1 cellular context compared by ENCODE assay signal in the genomic region with DNA sequence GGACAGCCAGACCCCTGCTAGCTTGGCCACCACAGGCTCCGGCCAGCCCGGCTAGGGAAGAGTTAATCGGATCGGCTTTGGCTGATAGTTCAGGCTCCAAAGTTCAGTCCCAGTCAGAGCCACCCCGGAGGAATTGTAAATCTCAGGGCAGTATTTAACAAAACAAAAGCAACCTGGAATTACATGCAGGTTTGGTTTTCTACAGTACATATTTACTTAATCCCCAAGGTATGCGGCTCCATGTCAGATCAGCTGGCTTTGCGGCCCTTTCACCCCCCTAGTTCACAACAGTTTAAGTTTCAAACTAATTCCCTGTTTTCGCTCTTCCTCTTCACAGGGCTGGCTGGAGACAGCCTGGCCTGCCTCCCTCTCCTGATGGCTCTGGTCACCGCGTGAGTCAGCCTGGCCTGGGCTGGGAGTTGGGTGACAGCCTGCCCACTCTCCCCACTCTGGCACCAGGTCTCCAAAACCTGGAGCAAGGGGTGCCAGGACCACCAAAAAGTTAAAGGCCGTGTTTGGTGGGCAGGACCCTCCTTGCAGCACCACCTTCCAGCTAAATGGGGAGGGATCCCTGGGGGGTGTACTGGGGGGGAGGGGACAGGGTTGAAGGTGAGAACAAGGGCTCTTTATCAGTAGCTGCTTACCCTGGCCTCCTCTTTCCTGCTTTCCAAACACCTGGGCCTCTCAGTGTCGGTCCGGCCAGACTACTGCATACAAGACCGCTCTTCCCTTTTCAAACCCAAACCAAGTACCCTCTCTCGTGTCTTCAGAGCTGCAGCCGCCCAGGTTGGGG.
TF ChIP-seq lines count a peak whose summit lies in the region.

No MANE protein-coding gene starts in this region.

TF ChIP-seq in HepG2, 621 proteins besides CTCF, POLR2A, EP300 and RAD21 (continued from another document and continues in another):
- TF ChIP-seq, protein P1, sequence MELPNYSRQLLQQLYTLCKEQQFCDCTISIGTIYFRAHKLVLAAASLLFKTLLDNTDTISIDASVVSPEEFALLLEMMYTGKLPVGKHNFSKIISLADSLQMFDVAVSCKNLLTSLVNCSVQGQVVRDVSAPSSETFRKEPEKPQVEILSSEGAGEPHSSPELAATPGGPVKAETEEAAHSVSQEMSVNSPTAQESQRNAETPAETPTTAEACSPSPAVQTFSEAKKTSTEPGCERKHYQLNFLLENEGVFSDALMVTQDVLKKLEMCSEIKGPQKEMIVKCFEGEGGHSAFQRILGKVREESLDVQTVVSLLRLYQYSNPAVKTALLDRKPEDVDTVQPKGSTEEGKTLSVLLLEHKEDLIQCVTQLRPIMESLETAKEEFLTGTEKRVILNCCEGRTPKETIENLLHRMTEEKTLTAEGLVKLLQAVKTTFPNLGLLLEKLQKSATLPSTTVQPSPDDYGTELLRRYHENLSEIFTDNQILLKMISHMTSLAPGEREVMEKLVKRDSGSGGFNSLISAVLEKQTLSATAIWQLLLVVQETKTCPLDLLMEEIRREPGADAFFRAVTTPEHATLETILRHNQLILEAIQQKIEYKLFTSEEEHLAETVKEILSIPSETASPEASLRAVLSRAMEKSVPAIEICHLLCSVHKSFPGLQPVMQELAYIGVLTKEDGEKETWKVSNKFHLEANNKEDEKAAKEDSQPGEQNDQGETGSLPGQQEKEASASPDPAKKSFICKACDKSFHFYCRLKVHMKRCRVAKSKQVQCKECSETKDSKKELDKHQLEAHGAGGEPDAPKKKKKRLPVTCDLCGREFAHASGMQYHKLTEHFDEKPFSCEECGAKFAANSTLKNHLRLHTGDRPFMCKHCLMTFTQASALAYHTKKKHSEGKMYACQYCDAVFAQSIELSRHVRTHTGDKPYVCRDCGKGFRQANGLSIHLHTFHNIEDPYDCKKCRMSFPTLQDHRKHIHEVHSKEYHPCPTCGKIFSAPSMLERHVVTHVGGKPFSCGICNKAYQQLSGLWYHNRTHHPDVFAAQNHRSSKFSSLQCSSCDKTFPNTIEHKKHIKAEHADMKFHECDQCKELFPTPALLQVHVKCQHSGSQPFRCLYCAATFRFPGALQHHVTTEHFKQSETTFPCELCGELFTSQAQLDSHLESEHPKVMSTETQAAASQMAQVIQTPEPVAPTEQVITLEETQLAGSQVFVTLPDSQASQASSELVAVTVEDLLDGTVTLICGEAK (IDR thresholded peaks at IDR 0.05), result no peak
- TF ChIP-seq, protein P1 (CRISPR knock-in tag; IDR thresholded peaks at IDR 0.05), result peak; percentile 58
- TF ChIP-seq CAMTA2 (CRISPR knock-in tag; IDR thresholded peaks at IDR 0.05; ENCODE audit: borderline replicate concordance), result peak; percentile 65; the same call in 1 of the 2 replicates
- TF ChIP-seq ZNF30 (CRISPR knock-in tag; IDR thresholded peaks at IDR 0.05), result peak; percentile 60; the same call in 1 of the 2 replicates
- TF ChIP-seq MAZ (IDR thresholded peaks at IDR 0.05; ENCODE audit: borderline replicate concordance, low read depth, low read length), result no peak
- 0 out of 2 replicates have a peak, but pooled peaks have one; percentile 2 for TF ChIP-seq MAZ (CRISPR knock-in tag; IDR thresholded peaks at IDR 0.05; ENCODE audit: low read depth)
- no peak; the same call in 1 of the 2 replicates for TF ChIP-seq ZFP90 (CRISPR knock-in tag; IDR thresholded peaks at IDR 0.05; ENCODE audit: borderline replicate concordance)
- TF ChIP-seq ZNF891 (CRISPR knock-in tag; IDR thresholded peaks at IDR 0.05), result no peak
- TF ChIP-seq KDM4B (CRISPR knock-in tag; IDR thresholded peaks at IDR 0.05), result peak; percentile 32; the same call in 1 of the 2 replicates
- no peak for TF ChIP-seq ZNF7 (CRISPR knock-in tag; IDR thresholded peaks at IDR 0.05)
- TF ChIP-seq HDAC2 (CRISPR knock-in tag; IDR thresholded peaks at IDR 0.05), result peak; percentile 90
- TF ChIP-seq RARA (CRISPR knock-in tag; IDR thresholded peaks at IDR 0.05), result peak; percentile 94
- TF ChIP-seq, protein P2, sequence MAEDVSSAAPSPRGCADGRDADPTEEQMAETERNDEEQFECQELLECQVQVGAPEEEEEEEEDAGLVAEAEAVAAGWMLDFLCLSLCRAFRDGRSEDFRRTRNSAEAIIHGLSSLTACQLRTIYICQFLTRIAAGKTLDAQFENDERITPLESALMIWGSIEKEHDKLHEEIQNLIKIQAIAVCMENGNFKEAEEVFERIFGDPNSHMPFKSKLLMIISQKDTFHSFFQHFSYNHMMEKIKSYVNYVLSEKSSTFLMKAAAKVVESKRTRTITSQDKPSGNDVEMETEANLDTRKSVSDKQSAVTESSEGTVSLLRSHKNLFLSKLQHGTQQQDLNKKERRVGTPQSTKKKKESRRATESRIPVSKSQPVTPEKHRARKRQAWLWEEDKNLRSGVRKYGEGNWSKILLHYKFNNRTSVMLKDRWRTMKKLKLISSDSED (CRISPR knock-in tag; IDR thresholded peaks at IDR 0.05), result no peak
- TF ChIP-seq MIXL1 (CRISPR knock-in tag; IDR thresholded peaks at IDR 0.05), result peak; percentile 77
- TF ChIP-seq ZNF335 (CRISPR knock-in tag; IDR thresholded peaks at IDR 0.05), result no peak
- TF ChIP-seq, protein P3, sequence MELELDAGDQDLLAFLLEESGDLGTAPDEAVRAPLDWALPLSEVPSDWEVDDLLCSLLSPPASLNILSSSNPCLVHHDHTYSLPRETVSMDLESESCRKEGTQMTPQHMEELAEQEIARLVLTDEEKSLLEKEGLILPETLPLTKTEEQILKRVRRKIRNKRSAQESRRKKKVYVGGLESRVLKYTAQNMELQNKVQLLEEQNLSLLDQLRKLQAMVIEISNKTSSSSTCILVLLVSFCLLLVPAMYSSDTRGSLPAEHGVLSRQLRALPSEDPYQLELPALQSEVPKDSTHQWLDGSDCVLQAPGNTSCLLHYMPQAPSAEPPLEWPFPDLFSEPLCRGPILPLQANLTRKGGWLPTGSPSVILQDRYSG (CRISPR knock-in tag; IDR thresholded peaks at IDR 0.05), result no peak
- TF ChIP-seq, protein P4, sequence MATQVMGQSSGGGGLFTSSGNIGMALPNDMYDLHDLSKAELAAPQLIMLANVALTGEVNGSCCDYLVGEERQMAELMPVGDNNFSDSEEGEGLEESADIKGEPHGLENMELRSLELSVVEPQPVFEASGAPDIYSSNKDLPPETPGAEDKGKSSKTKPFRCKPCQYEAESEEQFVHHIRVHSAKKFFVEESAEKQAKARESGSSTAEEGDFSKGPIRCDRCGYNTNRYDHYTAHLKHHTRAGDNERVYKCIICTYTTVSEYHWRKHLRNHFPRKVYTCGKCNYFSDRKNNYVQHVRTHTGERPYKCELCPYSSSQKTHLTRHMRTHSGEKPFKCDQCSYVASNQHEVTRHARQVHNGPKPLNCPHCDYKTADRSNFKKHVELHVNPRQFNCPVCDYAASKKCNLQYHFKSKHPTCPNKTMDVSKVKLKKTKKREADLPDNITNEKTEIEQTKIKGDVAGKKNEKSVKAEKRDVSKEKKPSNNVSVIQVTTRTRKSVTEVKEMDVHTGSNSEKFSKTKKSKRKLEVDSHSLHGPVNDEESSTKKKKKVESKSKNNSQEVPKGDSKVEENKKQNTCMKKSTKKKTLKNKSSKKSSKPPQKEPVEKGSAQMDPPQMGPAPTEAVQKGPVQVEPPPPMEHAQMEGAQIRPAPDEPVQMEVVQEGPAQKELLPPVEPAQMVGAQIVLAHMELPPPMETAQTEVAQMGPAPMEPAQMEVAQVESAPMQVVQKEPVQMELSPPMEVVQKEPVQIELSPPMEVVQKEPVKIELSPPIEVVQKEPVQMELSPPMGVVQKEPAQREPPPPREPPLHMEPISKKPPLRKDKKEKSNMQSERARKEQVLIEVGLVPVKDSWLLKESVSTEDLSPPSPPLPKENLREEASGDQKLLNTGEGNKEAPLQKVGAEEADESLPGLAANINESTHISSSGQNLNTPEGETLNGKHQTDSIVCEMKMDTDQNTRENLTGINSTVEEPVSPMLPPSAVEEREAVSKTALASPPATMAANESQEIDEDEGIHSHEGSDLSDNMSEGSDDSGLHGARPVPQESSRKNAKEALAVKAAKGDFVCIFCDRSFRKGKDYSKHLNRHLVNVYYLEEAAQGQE (IDR thresholded peaks at IDR 0.05; ENCODE audit: borderline replicate concordance in 1 of 2, low read depth in 1 of 2, low read length in 2 of 2), result peak in 1 of 2 experiments; percentile 62; a peak in 1 of 4 replicates
- TF ChIP-seq HOXD1 (CRISPR knock-in tag; IDR thresholded peaks at IDR 0.05), result peak; percentile 76
- TF ChIP-seq ZNF451 (CRISPR knock-in tag; IDR thresholded peaks at IDR 0.05), result no peak
- no peak for TF ChIP-seq EHMT2 (IDR thresholded peaks at IDR 0.05; ENCODE audit: borderline replicate concordance, low read depth, low read length)
- no peak for TF ChIP-seq ZNF563 (CRISPR knock-in tag; IDR thresholded peaks at IDR 0.05)
- 0 out of 2 replicates have a peak, but pooled peaks have one; percentile 49 for TF ChIP-seq THAP11 (CRISPR knock-in tag; IDR thresholded peaks at IDR 0.05)
- no peak for TF ChIP-seq SETDB1 (CRISPR knock-in tag; IDR thresholded peaks at IDR 0.05; ENCODE audit: borderline replicate concordance)
- TF ChIP-seq, protein P5, sequence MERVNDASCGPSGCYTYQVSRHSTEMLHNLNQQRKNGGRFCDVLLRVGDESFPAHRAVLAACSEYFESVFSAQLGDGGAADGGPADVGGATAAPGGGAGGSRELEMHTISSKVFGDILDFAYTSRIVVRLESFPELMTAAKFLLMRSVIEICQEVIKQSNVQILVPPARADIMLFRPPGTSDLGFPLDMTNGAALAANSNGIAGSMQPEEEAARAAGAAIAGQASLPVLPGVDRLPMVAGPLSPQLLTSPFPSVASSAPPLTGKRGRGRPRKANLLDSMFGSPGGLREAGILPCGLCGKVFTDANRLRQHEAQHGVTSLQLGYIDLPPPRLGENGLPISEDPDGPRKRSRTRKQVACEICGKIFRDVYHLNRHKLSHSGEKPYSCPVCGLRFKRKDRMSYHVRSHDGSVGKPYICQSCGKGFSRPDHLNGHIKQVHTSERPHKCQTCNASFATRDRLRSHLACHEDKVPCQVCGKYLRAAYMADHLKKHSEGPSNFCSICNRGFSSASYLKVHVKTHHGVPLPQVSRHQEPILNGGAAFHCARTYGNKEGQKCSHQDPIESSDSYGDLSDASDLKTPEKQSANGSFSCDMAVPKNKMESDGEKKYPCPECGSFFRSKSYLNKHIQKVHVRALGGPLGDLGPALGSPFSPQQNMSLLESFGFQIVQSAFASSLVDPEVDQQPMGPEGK (CRISPR knock-in tag; IDR thresholded peaks at IDR 0.05), result peak; percentile 75
- TF ChIP-seq HOXA5 (CRISPR knock-in tag; IDR thresholded peaks at IDR 0.05), result no peak
- peak; percentile 84; the same call in 1 of the 2 replicates for TF ChIP-seq JUN (CRISPR knock-in tag; IDR thresholded peaks at IDR 0.05)
- no peak for TF ChIP-seq GTF3A (CRISPR knock-in tag; conservative IDR thresholded peaks at IDR 0.05)
- peak; percentile 19; the same call in 1 of the 2 replicates for TF ChIP-seq ZMYM4 (CRISPR knock-in tag; IDR thresholded peaks at IDR 0.05)
- TF ChIP-seq, protein P6, sequence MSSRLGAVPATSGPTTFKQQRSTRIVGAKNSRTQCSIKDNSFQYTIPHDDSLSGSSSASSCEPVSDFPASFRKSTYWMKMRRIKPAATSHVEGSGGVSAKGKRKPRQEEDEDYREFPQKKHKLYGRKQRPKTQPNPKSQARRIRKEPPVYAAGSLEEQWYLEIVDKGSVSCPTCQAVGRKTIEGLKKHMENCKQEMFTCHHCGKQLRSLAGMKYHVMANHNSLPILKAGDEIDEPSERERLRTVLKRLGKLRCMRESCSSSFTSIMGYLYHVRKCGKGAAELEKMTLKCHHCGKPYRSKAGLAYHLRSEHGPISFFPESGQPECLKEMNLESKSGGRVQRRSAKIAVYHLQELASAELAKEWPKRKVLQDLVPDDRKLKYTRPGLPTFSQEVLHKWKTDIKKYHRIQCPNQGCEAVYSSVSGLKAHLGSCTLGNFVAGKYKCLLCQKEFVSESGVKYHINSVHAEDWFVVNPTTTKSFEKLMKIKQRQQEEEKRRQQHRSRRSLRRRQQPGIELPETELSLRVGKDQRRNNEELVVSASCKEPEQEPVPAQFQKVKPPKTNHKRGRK (CRISPR knock-in tag; IDR thresholded peaks at IDR 0.05), result no peak
- no peak for TF ChIP-seq SP2 (CRISPR knock-in tag; IDR thresholded peaks at IDR 0.05)
- TF ChIP-seq, protein P7, sequence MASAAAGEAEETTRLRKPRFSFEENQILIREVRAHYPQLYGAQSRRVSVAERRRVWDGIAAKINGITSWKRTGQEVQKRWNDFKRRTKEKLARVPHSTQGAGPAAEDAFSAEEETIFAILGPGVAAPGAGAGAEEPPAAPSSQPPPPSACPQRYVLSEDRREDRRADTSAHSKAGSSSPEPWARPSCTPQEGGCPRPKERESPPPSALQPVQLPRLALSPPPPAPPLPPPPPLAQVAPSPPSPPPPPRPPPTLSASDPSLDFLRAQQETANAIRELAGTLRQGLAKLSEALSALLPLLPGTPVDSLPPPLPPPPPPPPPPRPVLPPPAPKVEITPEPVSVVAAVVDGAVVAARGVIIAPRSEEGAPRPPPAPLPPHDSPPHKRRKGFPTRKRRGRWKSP (CRISPR knock-in tag; IDR thresholded peaks at IDR 0.05), result 0 out of 2 replicates have a peak, but pooled peaks have one; percentile 59
- peak; percentile 31; the same call in 1 of the 2 replicates for TF ChIP-seq ZNF607 (CRISPR knock-in tag; IDR thresholded peaks at IDR 0.05; ENCODE audit: borderline replicate concordance)
- peak; percentile 84; the same call in 1 of the 2 replicates for TF ChIP-seq TOE1 (CRISPR knock-in tag; IDR thresholded peaks at IDR 0.05)
- no peak for TF ChIP-seq ZNF75D (CRISPR knock-in tag; IDR thresholded peaks at IDR 0.05; ENCODE audit: borderline replicate concordance)
- TF ChIP-seq KLF6 (CRISPR knock-in tag; IDR thresholded peaks at IDR 0.05), result peak; percentile 21; the same call in 1 of the 2 replicates
- no peak for TF ChIP-seq ZNF292 (CRISPR knock-in tag; IDR thresholded peaks at IDR 0.05; ENCODE audit: borderline replicate concordance, low read depth)
- TF ChIP-seq ATF1 (CRISPR knock-in tag; IDR thresholded peaks at IDR 0.05), result peak; percentile 60
